In the genomic region with DNA sequence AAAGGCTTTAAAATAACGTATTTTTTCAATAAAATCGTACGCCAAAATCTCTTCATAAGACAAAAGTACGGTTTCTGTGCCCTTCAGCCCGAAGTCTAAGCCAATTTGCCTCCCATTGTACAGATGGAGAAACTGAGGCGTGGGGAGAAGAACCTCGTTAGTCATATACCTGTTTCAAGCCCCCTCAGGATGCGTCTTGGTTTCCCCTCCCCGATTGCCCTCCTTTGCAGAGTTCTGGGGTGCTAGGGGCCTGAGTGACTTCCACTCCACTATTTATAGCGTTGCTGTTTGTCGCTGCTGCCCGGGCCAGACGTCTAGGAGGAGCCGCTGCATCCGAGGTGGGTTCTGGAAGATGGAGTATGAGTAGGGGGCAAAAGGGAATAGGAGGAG, we compare ENCODE assay signal across 9 cellular contexts. TPM values are rescaled to one million over a fixed set of nuclear protein-coding genes. Genes with fewer than 3 reads are reported as not detected.
DNase-seq lines count a peak whose midpoint lies in the region; ATAC-seq and TF ChIP-seq lines count a peak whose summit lies in the region.
"Had no signal": no experiment of that assay in that cellular context is flagged by ENCODE, and none has a peak within 500 bp of the region (broad histone marks: within the 10 kb centered on the region; RNA-seq: fewer than 3 reads in every experiment).

No MANE protein-coding gene starts in this region.

- H3K36me3 ChIP-seq in BLaER1, result no peaks in the 10 kb centered on the region
- no peaks in the 10 kb centered on the region for H3K36me3 ChIP-seq in GM23338 (ENCODE audit: insufficient read depth)
- H3K36me3 ChIP-seq in ascending aorta, result no peaks in the 10 kb centered on the region
- H3K36me3 ChIP-seq: SJSA1 had no signal

- no peaks in the 10 kb centered on the region for H3K36me3 Mint-ChIP-seq in GM23338 (ENCODE audit: low read depth)
- no peaks in the 10 kb centered on the region for H3K36me3 Mint-ChIP-seq in naive thymus-derived CD8-positive, alpha-beta T cell

- no peaks in the 10 kb centered on the region for H3K79me2 ChIP-seq in GM23338 (replicated peaks; ENCODE audit: insufficient read depth)

- TF ChIP-seq CTCF in GM23338 (conservative IDR thresholded peaks at IDR 0.05; ENCODE audit: low read depth in 2 of 2) (no peak), ascending aorta (IDR thresholded peaks at IDR 0.05) (no peak)

- H3K27me3 ChIP-seq in BLaER1 (peaks cover 26% of the 10 kb centered on the region), GM23338 (ENCODE audit: insufficient read depth) (peaks cover 76% of the 10 kb centered on the region), ascending aorta (no peaks in the 10 kb centered on the region)

- H3K4me2 ChIP-seq in BLaER1, result peak overlapping the region; percentile 100
- peak overlapping the region; percentile 81 for H3K4me2 ChIP-seq in GM23338

- H3K4me1 Mint-ChIP-seq in GM23338, result peaks cover 49% of the 10 kb centered on the region
- peaks cover 23 to 67% (median 56%) of the 10 kb centered on the region in 4 donors for H3K4me1 Mint-ChIP-seq in naive thymus-derived CD8-positive, alpha-beta T cell

- H4K20me1 ChIP-seq in BLaER1 (peaks cover 5% of the 10 kb centered on the region), GM23338 (replicated peaks; ENCODE audit: insufficient read depth) (no peaks in the 10 kb centered on the region; the same call in 1 of the 2 replicates)

- peaks cover under 1% of the 10 kb centered on the region; the same call in 1 of the 3 replicates for H3K9me3 Mint-ChIP-seq in GM23338
- H3K9me3 Mint-ChIP-seq in naive thymus-derived CD8-positive, alpha-beta T cell, result no peaks in the 10 kb centered on the region

- DNase-seq in GM23338 (ENCODE audit: low spot score), result no peak
- no peak for DNase-seq in ascending aorta (ENCODE audit: low spot score in 2 of 2)
- peak in 1 of 10 donors; percentile 54 for DNase-seq in naive thymus-derived CD8-positive, alpha-beta T cell
- no peak for DNase-seq in NCI-H524 treated with DMSO at 0.1 percent for 48 hours (lab: John Stamatoyannopoulos, UW)
- no peak for DNase-seq in stimulated activated CD4-positive, alpha-beta T cell treated with anti-CD3 and anti-CD28 coated beads, Interleukin-2, amount 100 ng/mL, for 24 hours

- H3K4me1 ChIP-seq in BLaER1 (peaks cover 70% of the 10 kb centered on the region), GM23338 (ENCODE audit: insufficient read depth) (peaks cover 50% of the 10 kb centered on the region), ascending aorta (peaks cover 22 to 53% of the 10 kb centered on the region in 2 donors)

- intact Hi-C loops in ascending aorta (cut with DNase I), result loop anchor here (1.0 to 10.0 kb wide), 7 partner anchors 29 to 294 kb away; a partner anchor contains a TSS

- no peak for ATAC-seq in GM23338
- ATAC-seq in naive thymus-derived CD8-positive, alpha-beta T cell, result no peak
- no peak for ATAC-seq in GM18519 (IDR thresholded peaks at IDR 0.05; ENCODE audit: low FRiP score, unreplicated experiment)

- H3K9me2 ChIP-seq in GM23338 (ENCODE audit: insufficient read depth), result no peaks in the 10 kb centered on the region

- H3K9ac ChIP-seq in BLaER1, result peak overlapping the region; percentile 91; the same call in 1 of the 2 replicates

- H3F3A ChIP-seq in GM23338 (replicated peaks; ENCODE audit: low read depth), result peaks cover 24% of the 10 kb centered on the region

- no peak overlapping the region for H3K27ac Mint-ChIP-seq in GM23338
- H3K27ac Mint-ChIP-seq in naive thymus-derived CD8-positive, alpha-beta T cell, result peak overlapping the region in 1 of 10 donors; percentile 7

- H2AFZ ChIP-seq in GM23338, result no peak overlapping the region

- peaks cover 69% of the 10 kb centered on the region for H3K27me3 Mint-ChIP-seq in GM23338 (ENCODE audit: insufficient read depth, low read depth, poor library complexity)
- peaks cover 13 to 47% (median 31%) of the 10 kb centered on the region in 5 donors for H3K27me3 Mint-ChIP-seq in naive thymus-derived CD8-positive, alpha-beta T cell

- H3K4me3 ChIP-seq in BLaER1 (peak overlapping the region; percentile 90), GM23338 (peak overlapping the region; percentile 53; the same call in 1 of the 2 replicates), ascending aorta (peak overlapping the region in 1 of 2 donors; percentile 92)
- H3K4me3 ChIP-seq: SJSA1, skin epidermis had no signal

- POLR2A ChIA-PET in naive thymus-derived CD8-positive, alpha-beta T cell (lab: Charles Lee), result interaction anchor here (1.0 to 2.0 kb wide), 3 partner anchors 9 to 23 kb away, joined by 3 to 7 read pairs (median 4); no protein-coding TSS in a partner anchor

- H3K9me3 ChIP-seq in BLaER1, result no peaks in the 10 kb centered on the region
- H3K9me3 ChIP-seq in ascending aorta, result no peaks in the 10 kb centered on the region
- H3K9me3 ChIP-seq: SJSA1 had no signal

- H3K27ac ChIP-seq in BLaER1 (peak overlapping the region; percentile 83; the same call in 1 of the 2 replicates), GM23338 (ENCODE audit: low read depth) (no peak overlapping the region), ascending aorta (peak overlapping the region; percentile 88 to 95)
- H3K27ac ChIP-seq: SJSA1 had no signal

- peak overlapping the region; percentile 87 for H3K4me3 Mint-ChIP-seq in GM23338
- H3K4me3 Mint-ChIP-seq in naive thymus-derived CD8-positive, alpha-beta T cell, result peak overlapping the region in 8 of 10 donors; percentile 2 to 83 (median 54)

TF ChIP-seq in GM23338, 12 proteins besides CTCF, POLR2A, EP300 and RAD21:
- TF ChIP-seq EZH2 (IDR thresholded peaks at IDR 0.05; ENCODE audit: low read depth, unreplicated experiment) (peak; percentile 52), JUNB (IDR thresholded peaks at IDR 0.05; ENCODE audit: unreplicated experiment) (no peak)
TF ChIP-seq in GM23338: peak in this region for 1.

RNA-seq across cellular contexts. Expression of a gene that starts 2.3 kb away (rescaled TPM):
- total RNA-seq in GM23338 (2014; rRNA removed; shearing (Covaris generic)), result 53.2 and 65.0 TPM in 2 replicates
- polyA plus RNA-seq in GM23338 (2016; fragmentation: Nextera tagmentation; extraction: Ambion mirVana), result 48.4 and 50.3 TPM in 2 replicates
- 691 TPM for total RNA-seq in ascending aorta
- 100 to 1,000 TPM in 1 of 2 experiments, 10 to 100 TPM in 1; 87.7 to 114 TPM for total RNA-seq in naive thymus-derived CD8-positive, alpha-beta T cell
- polyA plus RNA-seq in naive thymus-derived CD8-positive, alpha-beta T cell, result 10 to 100 TPM; 13.4 to 27.4 (median 18.0) TPM

RNA-seq across cellular contexts. Expression of a gene that starts 22.2 kb away (rescaled TPM):
- total RNA-seq in GM23338 (2014; rRNA removed; shearing (Covaris generic)), result 60.0 and 63.2 TPM in 2 replicates
- polyA plus RNA-seq in GM23338 (2016; fragmentation: Nextera tagmentation; extraction: Ambion mirVana), result 69.8 and 74.6 TPM in 2 replicates
- total RNA-seq in ascending aorta, result 192 TPM
- 100 to 1,000 TPM; 116 to 122 TPM for total RNA-seq in naive thymus-derived CD8-positive, alpha-beta T cell
- 10 to 100 TPM; 85.3 to 98.9 (median 89.9) TPM for polyA plus RNA-seq in naive thymus-derived CD8-positive, alpha-beta T cell
